In genomic region chr11:16777576-16777975, GRCh38 we compare ENCODE assay signal across 31 cellular contexts.
"Had no signal": no experiment of that assay in that cellular context is flagged by ENCODE, and none has a peak within 500 bp of the region (broad histone marks: within the 10 kb centered on the region; RNA-seq: fewer than 3 reads in every experiment).

No MANE protein-coding gene starts in this region.

- H3K27ac Mint-ChIP-seq: activated CD4-positive, alpha-beta T cell treated with anti-CD3 and anti-CD28 coated beads, Interleukin-2, amount 10 ng/mL, durations not matched to agents 24 days and 14 days; activated CD8-positive, alpha-beta T cell treated with anti-CD3 and anti-CD28 coated beads for 36 hours; activated naive CD8-positive, alpha-beta T cell treated with anti-CD3 and anti-CD28 coated beads for 36 hours; activated T-cell treated with anti-CD3 and anti-CD28 coated beads, Interleukin-2, amount 50 U/mL, for 72 hours; activated T-helper 17 cell treated with anti-CD3 and anti-CD28 coated beads, Interleukin-2, amount 50 U/mL, for 72 hours; T-helper 1 cell treated with Interleukin-12 subunit alpha and Interleukin-12 subunit beta and Interleukin-4 antibody, amounts not matched to agents 30 μg/mL and 1 μg/mL, for 36 hours; T-helper 2 cell treated with Interferon-gamma antibody and Interleukin-4, amounts not matched to agents 5 μg/mL and 100 μg/mL, for 36 hours had no signal

- H3K4me2 ChIP-seq: SK-N-SH had no signal

- H3K36me3 Mint-ChIP-seq: activated naive CD8-positive, alpha-beta T cell treated with anti-CD3 and anti-CD28 coated beads for 36 hours had no signal

- H3K4me3 Mint-ChIP-seq: activated CD4-positive, alpha-beta T cell treated with anti-CD3 and anti-CD28 coated beads, Interleukin-2, amount 10 ng/mL, durations not matched to agents 24 days and 14 days; activated CD8-positive, alpha-beta T cell treated with anti-CD3 and anti-CD28 coated beads for 36 hours; activated naive CD8-positive, alpha-beta T cell treated with anti-CD3 and anti-CD28 coated beads for 36 hours; activated T-cell treated with anti-CD3 and anti-CD28 coated beads, Interleukin-2, amount 50 U/mL, for 72 hours; activated T-helper 17 cell treated with anti-CD3 and anti-CD28 coated beads, Interleukin-2, amount 50 U/mL, for 72 hours; T-helper 1 cell treated with Interleukin-12 subunit alpha and Interleukin-12 subunit beta and Interleukin-4 antibody, amounts not matched to agents 30 μg/mL and 1 μg/mL, for 36 hours; T-helper 2 cell treated with Interferon-gamma antibody and Interleukin-4, amounts not matched to agents 5 μg/mL and 100 μg/mL, for 36 hours had no signal

- H3K4me1 ChIP-seq: Peyer's patch had no signal

- ATAC-seq: activated CD8-positive, alpha-beta T cell treated with anti-CD3 and anti-CD28 coated beads for 36 hours; activated T-cell treated with anti-CD3 and anti-CD28 coated beads, Interleukin-2, amount 50 U/mL, for 72 hours; activated T-helper 17 cell treated with anti-CD3 and anti-CD28 coated beads, Interleukin-2, amount 50 U/mL, for 72 hours; PC-3 had no signal

- H3K9me3 Mint-ChIP-seq: activated CD4-positive, alpha-beta T cell treated with anti-CD3 and anti-CD28 coated beads, Interleukin-2, amount 10 ng/mL, durations not matched to agents 24 days and 14 days; activated CD8-positive, alpha-beta T cell treated with anti-CD3 and anti-CD28 coated beads for 36 hours; activated naive CD8-positive, alpha-beta T cell treated with anti-CD3 and anti-CD28 coated beads for 36 hours; activated T-cell treated with anti-CD3 and anti-CD28 coated beads, Interleukin-2, amount 50 U/mL, for 72 hours; activated T-helper 17 cell treated with anti-CD3 and anti-CD28 coated beads, Interleukin-2, amount 50 U/mL, for 72 hours; T-helper 1 cell treated with Interleukin-12 subunit alpha and Interleukin-12 subunit beta and Interleukin-4 antibody, amounts not matched to agents 30 μg/mL and 1 μg/mL, for 36 hours; T-helper 2 cell treated with Interferon-gamma antibody and Interleukin-4, amounts not matched to agents 5 μg/mL and 100 μg/mL, for 36 hours had no signal

- H3K27me3 ChIP-seq: brain microvascular endothelial cell, Peyer's patch, SJSA1 had no signal

- H3K27ac ChIP-seq: brain microvascular endothelial cell, Peyer's patch, SJSA1 had no signal

- H3K27me3 Mint-ChIP-seq: activated CD8-positive, alpha-beta T cell treated with anti-CD3 and anti-CD28 coated beads for 36 hours; activated naive CD8-positive, alpha-beta T cell treated with anti-CD3 and anti-CD28 coated beads for 36 hours; activated T-helper 17 cell treated with anti-CD3 and anti-CD28 coated beads, Interleukin-2, amount 50 U/mL, for 72 hours had no signal

- H3K4me3 ChIP-seq: Peyer's patch, SJSA1 had no signal

- H3K4me1 Mint-ChIP-seq: activated CD4-positive, alpha-beta T cell treated with anti-CD3 and anti-CD28 coated beads, Interleukin-2, amount 10 ng/mL, durations not matched to agents 24 days and 14 days; activated naive CD8-positive, alpha-beta T cell treated with anti-CD3 and anti-CD28 coated beads for 36 hours had no signal

- H3K36me3 ChIP-seq: brain microvascular endothelial cell, SJSA1 had no signal

- DNase-seq: activated CD4-positive, alpha-beta T cell treated with anti-CD3 and anti-CD28 coated beads, Interleukin-2, amount 10 ng/mL, durations not matched to agents 24 days and 14 days; activated CD4-positive, alpha-beta T cell treated with anti-CD3 and anti-CD28 coated beads, Interleukin-2, amount 50 U/mL, for 4 hours; activated CD8-positive, alpha-beta T cell treated with anti-CD3 and anti-CD28 coated beads for 36 hours; activated effector memory CD4-positive, alpha-beta T cell treated with anti-CD3 and anti-CD28 coated beads, Interleukin-2, amount 50 U/mL, for 16 hours; activated naive CD4-positive, alpha-beta T cell; activated naive CD4-positive, alpha-beta T cell treated with anti-CD3 and anti-CD28 coated beads, Interleukin-2, amount 50 U/mL, for 16 hours; activated naive CD8-positive, alpha-beta T cell treated with anti-CD3 and anti-CD28 coated beads for 36 hours; activated T-cell treated with anti-CD3 and anti-CD28 coated beads, Interleukin-2, amount 50 U/mL, for 1 hour; activated T-cell treated with anti-CD3 and anti-CD28 coated beads, Interleukin-2, amount 50 U/mL, for 72 hours; amniotic stem cell; aorta; brain microvascular endothelial cell; Karpas-422; NCI-H1105; NCI-H1417 treated with DMSO at 0.1 percent for 48 hours; NCI-H1930; NCI-H2107; NCI-H2171; NCI-H510A; NCI-H526; NCI-H748 treated with DMSO at 0.1 percent for 48 hours; NK-92 treated with Interleukin-12 subunit alpha and Interleukin-12 subunit beta, amount 100 ng/mL, for 24 hours; Peyer's patch; RPMI8226; SHP77 treated with DMSO at 0.1 percent for 48 hours; SK-N-SH had no signal

- H3K9me3 ChIP-seq: Peyer's patch, SJSA1, SK-N-SH had no signal
